8 cellular contexts compared by ENCODE assay signal in the genomic region with DNA sequence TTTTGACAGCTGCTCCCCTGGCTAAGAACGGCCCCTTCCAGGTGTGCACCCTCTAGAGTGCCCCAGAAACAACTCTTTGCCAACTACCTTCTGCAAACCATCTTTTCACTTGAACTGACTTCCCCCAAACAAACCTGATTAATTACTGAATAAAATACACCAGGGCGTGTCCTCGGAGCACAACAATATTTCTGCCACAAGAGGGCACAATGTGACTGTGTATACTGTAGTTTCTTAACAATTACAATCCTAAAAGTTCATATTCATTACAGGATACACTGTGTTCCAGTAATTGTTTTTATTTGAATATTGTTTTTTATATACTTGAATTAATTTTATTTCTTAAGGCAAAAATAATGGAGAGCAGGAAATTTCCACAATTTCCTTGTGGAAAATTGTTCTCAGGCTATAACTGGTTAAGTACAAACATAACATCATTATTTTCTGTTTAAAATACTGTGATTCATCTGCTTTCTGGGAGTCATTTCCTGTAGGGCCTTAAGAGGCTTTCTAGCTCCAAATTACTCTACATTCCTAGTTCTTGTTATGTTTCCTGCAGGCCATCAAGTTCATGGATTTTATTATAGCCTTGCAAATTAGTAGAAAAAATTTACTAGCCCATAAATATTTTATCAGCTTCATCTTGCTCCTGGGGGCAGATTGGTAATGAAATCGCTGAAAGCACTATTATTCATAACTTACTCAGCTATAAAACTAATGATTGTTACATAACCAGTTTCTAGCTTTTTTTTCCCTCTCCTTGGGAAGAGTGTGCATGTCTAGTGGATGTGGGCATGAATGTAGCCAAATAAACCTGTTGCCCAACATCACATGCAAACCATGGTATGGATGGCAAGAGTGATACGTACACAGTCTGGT. TPM values are rescaled to one million over a fixed set of nuclear protein-coding genes. Genes with fewer than 3 reads are reported as not detected.
DNase-seq lines count a peak whose midpoint lies in the region; ATAC-seq and TF ChIP-seq lines count a peak whose summit lies in the region.

No MANE protein-coding gene starts in this region.

- no peak for DNase-seq in Right ventricle myocardium inferior (ENCODE audit: missing footprints)
- DNase-seq in cardiac septum (ENCODE audit: low spot score), result no peak
- DNase-seq in NCI-H1048 (lab: John Stamatoyannopoulos, UW), result peak; percentile 78
- peak; percentile 58 to 83 for DNase-seq in SW 1271 (lab: John Stamatoyannopoulos, UW)
- peak in 1 of 2 donors; percentile 72 for DNase-seq in ascending aorta (ENCODE audit: low spot score in 2 of 2)
- peak in 1 of 3 donors; percentile 50 for DNase-seq in right cardiac atrium
- no peak for DNase-seq in spleen

- H3K9me3 ChIP-seq in ascending aorta, result no peaks in the 10 kb centered on the region
- H3K9me3 ChIP-seq in right cardiac atrium (ENCODE audit: control insufficient read depth, low read length), result no peaks in the 10 kb centered on the region
- no peaks in the 10 kb centered on the region for H3K9me3 ChIP-seq in spleen

- H3K4me3 ChIP-seq in ascending aorta (no peak overlapping the region), right cardiac atrium (ENCODE audit: low read length) (no peak overlapping the region), spleen (no peak overlapping the region)

- H3K27ac ChIP-seq in ascending aorta (peak overlapping the region in 1 of 2 donors; percentile 33), right cardiac atrium (ENCODE audit: low read length) (no peak overlapping the region), spleen (peak overlapping the region in 4 of 8 donors; percentile 14 to 32 (median 24))

- peak; percentile 72 for ATAC-seq in Right ventricle myocardium inferior
- peak; percentile 76 to 79 for ATAC-seq in right cardiac atrium
- ATAC-seq in HG03196 (IDR thresholded peaks at IDR 0.05; ENCODE audit: unreplicated experiment), result no peak

- 22% methylated on average over 5 of the region's 5 CpGs for WGBS in right cardiac atrium
- 13 to 27% (median 21%) methylated on average over 5 of the region's 5 CpGs for WGBS in spleen, 5 donors

- H3K36me3 ChIP-seq in ascending aorta, result no peaks in the 10 kb centered on the region
- no peaks in the 10 kb centered on the region for H3K36me3 ChIP-seq in spleen

- H3K4me1 ChIP-seq in ascending aorta (peaks cover 0 to 3% of the 10 kb centered on the region in 2 donors), right cardiac atrium (ENCODE audit: control insufficient read depth, insufficient read depth, low read length) (peaks cover 3% of the 10 kb centered on the region), spleen (peaks cover 0 to 21% (median 7%) of the 10 kb centered on the region in 6 donors)

- H3K27me3 ChIP-seq in ascending aorta (no peaks in the 10 kb centered on the region), right cardiac atrium (ENCODE audit: control insufficient read depth, insufficient read depth) (no peaks in the 10 kb centered on the region), spleen (replicated peaks in 1 of 7) (no peaks in the 10 kb centered on the region)

- peak; percentile 37 to 69 (median 64) for TF ChIP-seq CTCF in ascending aorta (IDR thresholded peaks at IDR 0.05)
- peak; percentile 61 to 81 (median 73) for TF ChIP-seq CTCF in spleen (IDR thresholded peaks at IDR 0.05 in 8 of 11, conservative IDR thresholded peaks at IDR 0.05 in 3 of 11)

- no peak for TF ChIP-seq POLR2A in spleen (IDR thresholded peaks at IDR 0.05)

- intact Hi-C loops in Right ventricle myocardium inferior (cut with DNase I) (loop anchor here (1.0 to 10.0 kb wide), 6 partner anchors 155 to 687 kb away; partner anchors contain the start of genes AMD1 and CDK19), cardiac septum (cut with DNase I) (loop anchor here (2.0 to 5.0 kb wide), 6 partner anchors 89 to 679 kb away; no protein-coding TSS in a partner anchor), ascending aorta (cut with DNase I) (loop anchor here (5.0 to 10.0 kb wide), 3 partner anchors 157 to 429 kb away; partner anchors contain the start of genes AMD1 and GTF3C6), right cardiac atrium (cut with DNase I) (loop anchor here (5.0 to 10.0 kb wide), 5 partner anchors 137 to 427 kb away; partner anchors contain the start of gene GTF3C6 (in 1 of the 4)), spleen (cut with DNase I; ENCODE audit: low total_unique reads) (loop anchor here (5.0 kb wide), 1 partner anchor 419 kb away; no protein-coding TSS in a partner anchor)

RNA-seq across cellular contexts. Expression of gene SLC22A16, which starts 51.9 kb away (rescaled TPM):
- total RNA-seq in Right ventricle myocardium inferior, result 0.32 TPM
- not detected for total RNA-seq in cardiac septum
- total RNA-seq in ascending aorta, result not detected
- total RNA-seq in right cardiac atrium, result under 1 TPM in 1 of 4 donors, not detected in 3; 0.20 TPM
- polyA plus RNA-seq in right cardiac atrium, result not detected
- 1 to 10 TPM in 4 of 7 donors, under 1 TPM in 1, not detected in 2; 0.49 to 2.8 (median 2.0) TPM for total RNA-seq in spleen
- polyA plus RNA-seq in spleen, result under 1 TPM; 0.07 to 0.13 (median 0.12) TPM

Comparison
In these comparisons a context has a peak if more than half of its experiments do, and no peak if none do; other contexts are left out.
1. DNase-seq: peak in NCI-H1048 (single experiment) and SW 1271 (2 of 2); none in Right ventricle myocardium inferior (single experiment), cardiac septum (single experiment) and spleen (single experiment).